Comparison of ENCODE assay signal across 19 cellular contexts in genomic region chr17:79534851-79535727, GRCh38.
"Had no signal": no experiment of that assay in that cellular context is flagged by ENCODE, and none has a peak within 500 bp of the region (broad histone marks: within the 10 kb centered on the region; RNA-seq: fewer than 3 reads in every experiment).

No MANE protein-coding gene starts in this region.

- H3K4me3 Mint-ChIP-seq: naive thymus-derived CD8-positive, alpha-beta T cell had no signal

- H3K36me3 Mint-ChIP-seq: naive thymus-derived CD8-positive, alpha-beta T cell had no signal

- DNase-seq: cortex of kidney; effector CD8-positive, alpha-beta T cell; hippocampal formation; mucosa of descending colon; sigmoid colon; stimulated activated CD4-positive, alpha-beta T cell treated with anti-CD3 and anti-CD28 coated beads, Interleukin-12 subunit alpha, Interleukin-12 subunit beta, amount 100 ng/mL, for 4 hours; stimulated activated naive CD4-positive, alpha-beta T cell; stomach; transverse colon had no signal

- FAIRE-seq: endometrium, frontal cortex, islet of Langerhans had no signal

- H3K9me3 ChIP-seq: heart left ventricle, mucosa of descending colon, sigmoid colon, stomach, thoracic aorta, transverse colon had no signal

- H3K4me1 Mint-ChIP-seq: naive thymus-derived CD8-positive, alpha-beta T cell had no signal

- H3K36me3 ChIP-seq: heart left ventricle, stomach, thoracic aorta, transverse colon had no signal

- H3K4me3 ChIP-seq: dorsolateral prefrontal cortex, heart left ventricle, mucosa of descending colon, sigmoid colon, skin epidermis, stomach, thoracic aorta, transverse colon had no signal

- ATAC-seq: esophagus mucosa; heart left ventricle; left lobe of liver; mucosa of descending colon; naive thymus-derived CD8-positive, alpha-beta T cell had no signal

- H3K27ac ChIP-seq: heart left ventricle, sigmoid colon, skin epidermis, stomach, thoracic aorta, transverse colon had no signal

- H3K4me1 ChIP-seq: heart left ventricle, stomach, transverse colon had no signal

- H3K27me3 ChIP-seq: sigmoid colon had no signal

- H3K9me3 Mint-ChIP-seq: naive thymus-derived CD8-positive, alpha-beta T cell had no signal
